35 cellular contexts compared by ENCODE assay signal in the genomic region with DNA sequence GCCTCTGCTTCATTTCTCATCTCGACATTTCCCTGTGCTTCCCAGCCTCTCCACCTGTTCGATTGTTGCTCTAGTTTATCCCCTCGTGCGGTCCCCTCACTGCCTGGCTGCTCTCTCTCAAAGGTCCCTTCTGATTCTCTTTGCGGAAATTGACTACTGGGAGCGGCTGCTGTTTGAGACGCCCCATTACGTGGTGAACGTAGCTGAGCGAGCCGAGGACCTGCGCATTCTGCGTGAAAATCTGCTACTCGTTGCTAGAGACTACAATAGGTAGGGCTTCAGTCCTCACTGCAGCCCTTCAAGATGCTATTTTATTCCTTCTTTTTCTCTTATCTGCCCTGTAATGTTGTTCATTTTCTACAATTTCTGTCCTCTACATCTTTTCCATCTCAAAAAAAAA. TPM values are rescaled to one million over a fixed set of nuclear protein-coding genes. Genes with fewer than 3 reads are reported as not detected.
"Had no signal": no experiment of that assay in that cellular context is flagged by ENCODE, and none has a peak within 500 bp of the region (broad histone marks: within the 10 kb centered on the region; RNA-seq: fewer than 3 reads in every experiment).

No MANE protein-coding gene starts in this region.

- H3K4me3 Mint-ChIP-seq: activated B cell treated with CpG ODN at 0.5 μM for 24 hours; activated CD8-positive, alpha-beta T cell treated with anti-CD3 and anti-CD28 coated beads for 36 hours; activated naive CD4-positive, alpha-beta T cell treated with anti-CD3 and anti-CD28 coated beads, Interleukin-2, amount 50 U/mL, for 24 hours; activated naive CD8-positive, alpha-beta T cell treated with anti-CD3 and anti-CD28 coated beads for 36 hours; activated naive CD8-positive, alpha-beta T cell treated with anti-CD3 and anti-CD28 coated beads, Interleukin-2, amount 50 U/mL, for 24 hours; activated T-cell treated with anti-CD3 and anti-CD28 coated beads, Interleukin-2, amount 50 U/mL, for 4 hours; activated T-helper 17 cell treated with anti-CD3 and anti-CD28 coated beads, Interleukin-2, amount 50 U/mL, for 72 hours; dendritic cell treated with granulocyte-macrophage colony-stimulating factor and Interleukin-4, amounts not matched to agents 40 ng/mL and 50 ng/mL, for 4 days; endodermal cell; T-helper 17 cell; T-helper 2 cell treated with Interferon-gamma antibody and Interleukin-4, amounts not matched to agents 5 μg/mL and 100 μg/mL, for 36 hours had no signal

- ATAC-seq: activated CD4-positive, CD25-positive, alpha-beta regulatory T cell treated with anti-CD3 and anti-CD28 coated beads, Interleukin-2, amount 50 U/mL, for 24 hours; activated CD8-positive, alpha-beta T cell treated with anti-CD3 and anti-CD28 coated beads for 36 hours; activated naive CD8-positive, alpha-beta T cell treated with anti-CD3 and anti-CD28 coated beads, Interleukin-2, amount 50 U/mL, for 24 hours; activated T-cell treated with anti-CD3 and anti-CD28 coated beads, Interleukin-2, amount 50 U/mL, for 4 hours; activated T-helper 17 cell treated with anti-CD3 and anti-CD28 coated beads, Interleukin-2, amount 50 U/mL, for 72 hours; body of pancreas; foreskin keratinocyte; gastrocnemius medialis; T-helper 17 cell had no signal

- H3K27ac ChIP-seq: adrenal gland, body of pancreas, colonic mucosa, dorsolateral prefrontal cortex, esophagus muscularis mucosa, foreskin keratinocyte, gastrocnemius medialis, WERI-Rb-1 had no signal

- H3K36me3 Mint-ChIP-seq: activated naive CD4-positive, alpha-beta T cell treated with anti-CD3 and anti-CD28 coated beads, Interleukin-2, amount 50 U/mL, for 24 hours; activated naive CD8-positive, alpha-beta T cell treated with anti-CD3 and anti-CD28 coated beads for 36 hours had no signal

- H3K27ac Mint-ChIP-seq: activated B cell treated with CpG ODN at 0.5 μM for 24 hours; activated CD8-positive, alpha-beta T cell treated with anti-CD3 and anti-CD28 coated beads for 36 hours; activated naive CD4-positive, alpha-beta T cell treated with anti-CD3 and anti-CD28 coated beads, Interleukin-2, amount 50 U/mL, for 24 hours; activated naive CD8-positive, alpha-beta T cell treated with anti-CD3 and anti-CD28 coated beads for 36 hours; activated naive CD8-positive, alpha-beta T cell treated with anti-CD3 and anti-CD28 coated beads, Interleukin-2, amount 50 U/mL, for 24 hours; activated T-helper 17 cell treated with anti-CD3 and anti-CD28 coated beads, Interleukin-2, amount 50 U/mL, for 72 hours; dendritic cell treated with granulocyte-macrophage colony-stimulating factor and Interleukin-4, amounts not matched to agents 40 ng/mL and 50 ng/mL, for 4 days; endodermal cell; T-helper 17 cell; T-helper 2 cell treated with Interferon-gamma antibody and Interleukin-4, amounts not matched to agents 5 μg/mL and 100 μg/mL, for 36 hours had no signal

- H3K4me3 ChIP-seq: adrenal gland, body of pancreas, colonic mucosa, dorsolateral prefrontal cortex, esophagus muscularis mucosa, gastrocnemius medialis had no signal

- H3K27me3 Mint-ChIP-seq: activated CD8-positive, alpha-beta T cell treated with anti-CD3 and anti-CD28 coated beads for 36 hours; activated naive CD4-positive, alpha-beta T cell treated with anti-CD3 and anti-CD28 coated beads, Interleukin-2, amount 50 U/mL, for 24 hours had no signal

- H3K9me3 ChIP-seq: adrenal gland, body of pancreas, colonic mucosa, esophagus muscularis mucosa, gastrocnemius medialis had no signal

- DNase-seq: activated B cell treated with CpG ODN at 0.5 μM for 24 hours; activated CD4-positive, alpha-beta T cell treated with anti-CD3 and anti-CD28 coated beads for 48 hours; activated CD4-positive, alpha-beta T cell treated with anti-CD3 and anti-CD28 coated beads, Interleukin-2, amount 50 U/mL, for 1 hour; activated CD4-positive, alpha-beta T cell treated with anti-CD3 and anti-CD28 coated beads, Interleukin-2, amount 50 U/mL, for 48 hours; activated CD8-positive, alpha-beta memory T cell treated with anti-CD3 and anti-CD28 coated beads for 24 hours; activated CD8-positive, alpha-beta T cell treated with anti-CD3 and anti-CD28 coated beads for 36 hours; activated effector memory CD4-positive, alpha-beta T cell treated with Interleukin-2 at 50 U/mL for 16 hours; activated gamma-delta T cell treated with Interleukin-2 at 50 U/mL for 16 hours; activated naive CD4-positive, alpha-beta T cell treated with Interleukin-2 at 50 U/mL for 16 hours; activated naive CD8-positive, alpha-beta T cell treated with anti-CD3 and anti-CD28 coated beads for 36 hours; activated naive CD8-positive, alpha-beta T cell treated with anti-CD3 and anti-CD28 coated beads, Interleukin-2, amount 50 U/mL, for 24 hours; activated T-cell treated with anti-CD3 and anti-CD28 coated beads, Interleukin-2, amount 50 U/mL, for 4 hours; adrenal gland; amygdala; aorta; body of pancreas; caudate nucleus; colonic mucosa; dorsolateral prefrontal cortex; effector memory CD4-positive, alpha-beta T cell; endodermal cell; erythroblast; foreskin keratinocyte; gastrocnemius medialis; glutamatergic neuron; T-helper 1 cell; T-helper 17 cell; T1000; WERI-Rb-1 had no signal

- H3K9me3 Mint-ChIP-seq: activated B cell treated with CpG ODN at 0.5 μM for 24 hours; activated CD8-positive, alpha-beta T cell treated with anti-CD3 and anti-CD28 coated beads for 36 hours; activated naive CD4-positive, alpha-beta T cell treated with anti-CD3 and anti-CD28 coated beads, Interleukin-2, amount 50 U/mL, for 24 hours; activated naive CD8-positive, alpha-beta T cell treated with anti-CD3 and anti-CD28 coated beads for 36 hours; activated naive CD8-positive, alpha-beta T cell treated with anti-CD3 and anti-CD28 coated beads, Interleukin-2, amount 50 U/mL, for 24 hours; activated T-cell treated with anti-CD3 and anti-CD28 coated beads, Interleukin-2, amount 50 U/mL, for 4 hours; activated T-helper 17 cell treated with anti-CD3 and anti-CD28 coated beads, Interleukin-2, amount 50 U/mL, for 72 hours; dendritic cell treated with granulocyte-macrophage colony-stimulating factor and Interleukin-4, amounts not matched to agents 40 ng/mL and 50 ng/mL, for 4 days; T-helper 2 cell treated with Interferon-gamma antibody and Interleukin-4, amounts not matched to agents 5 μg/mL and 100 μg/mL, for 36 hours had no signal

- H3K4me1 Mint-ChIP-seq: activated B cell treated with CpG ODN at 0.5 μM for 24 hours; activated naive CD4-positive, alpha-beta T cell treated with anti-CD3 and anti-CD28 coated beads, Interleukin-2, amount 50 U/mL, for 24 hours; activated naive CD8-positive, alpha-beta T cell treated with anti-CD3 and anti-CD28 coated beads for 36 hours; activated naive CD8-positive, alpha-beta T cell treated with anti-CD3 and anti-CD28 coated beads, Interleukin-2, amount 50 U/mL, for 24 hours; activated T-helper 17 cell treated with anti-CD3 and anti-CD28 coated beads, Interleukin-2, amount 50 U/mL, for 72 hours; endodermal cell had no signal

- H3K27me3 ChIP-seq: adrenal gland, body of pancreas, colonic mucosa, dorsolateral prefrontal cortex, esophagus muscularis mucosa, foreskin keratinocyte, gastrocnemius medialis had no signal

- H3K36me3 ChIP-seq: adrenal gland, colonic mucosa, esophagus muscularis mucosa, gastrocnemius medialis, WERI-Rb-1 had no signal

- H3K4me1 ChIP-seq: adrenal gland, body of pancreas, colonic mucosa, esophagus muscularis mucosa, gastrocnemius medialis had no signal

RNA-seq across cellular contexts. Expression of gene DNAH2, which starts 39.4 kb away (rescaled TPM):
- total RNA-seq: activated B cell treated with CpG ODN at 0.5 μM for 24 hours; activated CD8-positive, alpha-beta T cell treated with anti-CD3 and anti-CD28 coated beads for 36 hours; activated T-cell treated with anti-CD3 and anti-CD28 coated beads, Interleukin-2, amount 50 U/mL, for 4 hours; gastrocnemius medialis had no signal

RNA-seq across cellular contexts. Expression of gene EFNB3, which starts 52.0 kb away (rescaled TPM):
- total RNA-seq: activated B cell treated with CpG ODN at 0.5 μM for 24 hours; activated CD8-positive, alpha-beta T cell treated with anti-CD3 and anti-CD28 coated beads for 36 hours; activated naive CD8-positive, alpha-beta T cell treated with anti-CD3 and anti-CD28 coated beads for 36 hours; activated T-helper 17 cell treated with anti-CD3 and anti-CD28 coated beads, Interleukin-2, amount 50 U/mL, for 72 hours; T-helper 17 cell had no signal
